ENCODE assay signal across 8 cellular contexts in the genomic region with DNA sequence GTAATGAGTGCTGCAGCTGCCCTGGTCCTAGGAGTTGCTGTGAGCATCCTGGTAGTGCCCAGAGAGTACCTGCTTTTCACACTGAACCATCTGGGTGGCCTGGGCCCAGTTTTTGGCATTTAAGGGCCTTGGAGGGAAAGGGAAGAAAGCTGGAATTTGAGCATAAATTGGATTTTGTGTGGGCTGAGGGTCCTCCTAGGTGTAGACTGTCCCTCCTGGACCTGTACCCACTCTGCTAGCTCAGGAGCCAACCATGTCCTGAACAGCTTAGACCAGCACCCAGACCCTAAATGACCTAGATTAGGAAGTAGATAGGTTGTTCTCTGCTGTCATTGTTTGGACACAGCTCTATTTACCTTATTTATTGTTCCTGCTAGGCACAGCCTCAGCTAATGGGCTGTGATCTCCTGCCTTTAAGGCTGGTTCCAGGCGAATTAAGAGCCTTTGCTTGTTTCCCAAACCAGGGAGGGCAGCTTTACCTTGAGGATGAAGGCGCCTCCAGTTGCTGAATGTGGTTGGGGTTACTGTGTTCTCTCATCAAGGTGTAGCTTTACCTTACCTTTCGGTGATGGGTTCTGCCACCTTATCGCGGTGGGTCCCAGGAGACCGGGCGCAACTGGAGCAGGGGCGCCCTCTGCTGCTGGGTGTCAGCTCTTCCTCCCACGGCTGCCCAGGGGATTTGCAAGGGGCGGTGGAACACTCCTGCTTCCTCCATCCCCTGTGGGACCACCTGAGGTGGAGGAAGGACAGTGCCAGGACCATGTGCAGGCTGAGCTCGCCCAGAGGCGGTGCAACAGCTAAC. TPM values are rescaled to one million over a fixed set of nuclear protein-coding genes. Genes with fewer than 3 reads are reported as not detected.
A peak's percentile ranks its signal among the peaks of the same experiment; 100 is the strongest.
DNase-seq lines count a peak whose midpoint lies in the region; ATAC-seq and TF ChIP-seq lines count a peak whose summit lies in the region.

No MANE protein-coding gene starts in this region.

- no peaks in the 10 kb centered on the region for H3K4me1 ChIP-seq in BE2C
- H3K4me1 ChIP-seq in colonic mucosa, result peaks cover 20% of the 10 kb centered on the region

- peaks cover 38% of the 10 kb centered on the region for H3K4me1 Mint-ChIP-seq in memory B cell

- no peak overlapping the region for H3K27ac Mint-ChIP-seq in memory B cell

- H3K4me3 ChIP-seq in BE2C (ENCODE audit: low read depth, low read length) (no peak overlapping the region), colonic mucosa (no peak overlapping the region)

- peak overlapping the region; percentile 36 to 86 for H3K9ac ChIP-seq in colonic mucosa (ENCODE audit: low read depth in 2 of 2, low read length in 2 of 2)

- H3K27me3 ChIP-seq in BE2C, result no peaks in the 10 kb centered on the region; the same call in 1 of the 2 replicates
- H3K27me3 ChIP-seq in colonic mucosa, result no peaks in the 10 kb centered on the region

- TF ChIP-seq CTCF in BE2C (IDR thresholded peaks at IDR 0.05; ENCODE audit: low read depth, low read length) (peak; percentile 67), colonic mucosa (IDR thresholded peaks at IDR 0.05) (peak; percentile 84)

- DNase-seq in BE2C, result peak; percentile 54
- peak; percentile 15 for DNase-seq in NCI-H2196 treated with DMSO at 0.1 percent for 48 hours (lab: John Stamatoyannopoulos, UW; ENCODE audit: unreplicated experiment)
- peak; percentile 82 for DNase-seq in activated CD4-positive, alpha-beta T cell treated with anti-CD3 and anti-CD28 coated beads for 48 hours
- peak; percentile 84 for DNase-seq in colonic mucosa
- peak; percentile 56 to 65 for DNase-seq in memory B cell (ENCODE audit: low spot score in 2 of 2)
- peak; percentile 49 to 68 for DNase-seq in stimulated activated CD8-positive, alpha-beta memory T cell treated with anti-CD3 and anti-CD28 coated beads, Interleukin-2, amount 100 ng/mL, for 1 hour (ENCODE audit: low read depth in 2 of 2)
- no peak for DNase-seq in amniotic stem cell (lab: John Stamatoyannopoulos, UW)

- H3K4me3 Mint-ChIP-seq in memory B cell, result peak overlapping the region; percentile 50

- H3K9me3 Mint-ChIP-seq in memory B cell, result no peaks in the 10 kb centered on the region

- intact Hi-C loops in colonic mucosa (cut with DNase I), result loop anchor here (2.0 to 10.0 kb wide), 3 partner anchors 34 to 289 kb away; a partner anchor contains a TSS

- no peaks in the 10 kb centered on the region for H3K36me3 Mint-ChIP-seq in memory B cell

- ATAC-seq in GM21723 (IDR thresholded peaks at IDR 0.05; ENCODE audit: unreplicated experiment) (peak; percentile 62), memory B cell (ENCODE audit: low read depth) (peak; percentile 66)

- no peaks in the 10 kb centered on the region for H3K36me3 ChIP-seq in BE2C
- no peaks in the 10 kb centered on the region for H3K36me3 ChIP-seq in colonic mucosa

- peak overlapping the region; percentile 86 for H3K27ac ChIP-seq in colonic mucosa

- H3K9me3 ChIP-seq in BE2C, result no peaks in the 10 kb centered on the region
- H3K9me3 ChIP-seq in colonic mucosa, result no peaks in the 10 kb centered on the region

- H3K27me3 Mint-ChIP-seq in memory B cell, result peaks cover 2% of the 10 kb centered on the region

RNA-seq across cellular contexts. Expression of a gene that starts 34.4 kb away (rescaled TPM):
- 1.5 TPM for polyA plus RNA-seq in BE2C (2012; ENCODE audit: insufficient read depth, insufficient read length, low read depth)
- 100 to 1,000 TPM; 174 to 186 TPM for total RNA-seq in colonic mucosa
